In genomic region chr7:55021053-55021452, GRCh38 we compare ENCODE assay signal across 11 cellular contexts. TPM values are rescaled to one million over a fixed set of nuclear protein-coding genes. Genes with fewer than 3 reads are reported as not detected.
DNase-seq lines count a peak whose midpoint lies in the region; ATAC-seq and TF ChIP-seq lines count a peak whose summit lies in the region.
"Had no signal": no experiment of that assay in that cellular context is flagged by ENCODE, and none has a peak within 500 bp of the region (broad histone marks: within the 10 kb centered on the region; RNA-seq: fewer than 3 reads in every experiment).

No MANE protein-coding gene starts in this region.

- H3K36me3 ChIP-seq in ACC112 (ENCODE audit: insufficient read depth, low read length) (peaks cover 3% of the 10 kb centered on the region; the same call in 1 of the 2 replicates), esophagus squamous epithelium (no peaks in the 10 kb centered on the region), trophoblast cell (ENCODE audit: control insufficient read depth in 1 of 2, insufficient read depth in 2 of 2, low read length in 2 of 2) (peaks cover 0 to 4% of the 10 kb centered on the region in 2 experiments)

- no peaks in the 10 kb centered on the region for H3K4me1 Mint-ChIP-seq in activated CD8-positive, alpha-beta memory T cell treated with anti-CD3 and anti-CD28 coated beads, Interleukin-2, amount 10 ng/mL, durations not matched to agents 7 days and 5 days
- H3K4me1 Mint-ChIP-seq: activated CD4-positive, alpha-beta T cell treated with anti-CD3 and anti-CD28 coated beads, Interleukin-2, amount 10 ng/mL, durations not matched to agents 7 days and 5 days; activated naive CD4-positive, alpha-beta T cell treated with anti-CD3 and anti-CD28 coated beads, Interleukin-2, amount 10 ng/mL, durations not matched to agents 7 days and 5 days had no signal

- no peaks in the 10 kb centered on the region for H3K36me3 Mint-ChIP-seq in activated CD8-positive, alpha-beta memory T cell treated with anti-CD3 and anti-CD28 coated beads, Interleukin-2, amount 10 ng/mL, durations not matched to agents 7 days and 5 days
- H3K36me3 Mint-ChIP-seq: activated naive CD4-positive, alpha-beta T cell treated with anti-CD3 and anti-CD28 coated beads, Interleukin-2, amount 10 ng/mL, durations not matched to agents 7 days and 5 days had no signal

- H3K27me3 ChIP-seq in ACC112 (ENCODE audit: insufficient read depth, low read length) (no peaks in the 10 kb centered on the region), esophagus squamous epithelium (peaks cover 0 to 28% (median 0%) of the 10 kb centered on the region in 4 donors), trophoblast cell (ENCODE audit: insufficient read depth, low read length) (no peaks in the 10 kb centered on the region)

- no peak overlapping the region for H4K8ac ChIP-seq in trophoblast cell (ENCODE audit: low read depth, low read length)

- no peak overlapping the region for H2BK12ac ChIP-seq in trophoblast cell (ENCODE audit: low read length)

- peaks cover 52% of the 10 kb centered on the region for H3K27me3 Mint-ChIP-seq in activated CD8-positive, alpha-beta memory T cell treated with anti-CD3 and anti-CD28 coated beads, Interleukin-2, amount 10 ng/mL, durations not matched to agents 7 days and 5 days

- no peak overlapping the region for H3K14ac ChIP-seq in trophoblast cell (ENCODE audit: low read length)

- peaks cover 77% of the 10 kb centered on the region for H3K79me2 ChIP-seq in ACC112 (ENCODE audit: control insufficient read depth, insufficient read depth, low read length, unreplicated experiment)
- peaks cover 8% of the 10 kb centered on the region for H3K79me2 ChIP-seq in trophoblast cell (ENCODE audit: control insufficient read depth, insufficient read depth, low read length, poor library complexity)

- H2BK5ac ChIP-seq in trophoblast cell (ENCODE audit: low read depth, low read length, poor library complexity): no peak overlapping the region

- H3K4me2 ChIP-seq in trophoblast cell (ENCODE audit: low read length): peak overlapping the region; percentile 23

- ATAC-seq in activated CD8-positive, alpha-beta memory T cell treated with anti-CD3 and anti-CD28 coated beads, Interleukin-2, amount 10 ng/mL, durations not matched to agents 7 days and 5 days: no peak

- no peak overlapping the region for H2BK120ac ChIP-seq in trophoblast cell (ENCODE audit: insufficient read depth, low read length, poor library complexity)

- whole genome bisulfite sequencing in esophagus squamous epithelium, 2 donors: 24 to 49% methylated on average over 9 of the region's 9 CpGs
- WGBS in trophoblast cell (ENCODE audit: extremely low coverage, insufficient coverage, insufficient read length): no CpG with 5 or more reads among the region's 9 CpGs

- H3K4me1 ChIP-seq in ACC112 (ENCODE audit: control insufficient read depth, insufficient read depth, low read length, unreplicated experiment): peaks cover 53% of the 10 kb centered on the region
- H3K4me1 ChIP-seq in esophagus squamous epithelium: peaks cover 10 to 74% (median 39%) of the 10 kb centered on the region in 3 donors
- peaks cover 11 to 13% of the 10 kb centered on the region in 2 experiments for H3K4me1 ChIP-seq in trophoblast cell (ENCODE audit: control insufficient read depth in 1 of 2, insufficient read depth in 2 of 2, low read length in 2 of 2)

- H2AK5ac ChIP-seq in trophoblast cell (ENCODE audit: low read length): no peak overlapping the region

- H3K4me3 ChIP-seq in ACC112 (ENCODE audit: low read depth, low read length) (peak overlapping the region; percentile 86), esophagus squamous epithelium (peak overlapping the region; percentile 79 to 93 (median 88)), trophoblast cell (ENCODE audit: low read depth, low read length) (no peak overlapping the region)

- TF ChIP-seq POLR2A in esophagus squamous epithelium (IDR thresholded peaks at IDR 0.05): no peak

- H3K9me3 ChIP-seq in esophagus squamous epithelium: no peaks in the 10 kb centered on the region
- H3K9me3 ChIP-seq in trophoblast cell (ENCODE audit: insufficient read depth, low read depth, low read length): peaks cover 2% of the 10 kb centered on the region

- H3K4ac ChIP-seq in trophoblast cell (ENCODE audit: low read depth, low read length): no peak overlapping the region

- H2AFZ ChIP-seq in ACC112 (ENCODE audit: low read length, unreplicated experiment) (no peak overlapping the region), trophoblast cell (ENCODE audit: insufficient read depth, low read length, poor library complexity) (no peak overlapping the region)

- POLR2A ChIA-PET in RWPE1 (lab: Yijun Ruan, JAX; ENCODE audit: low non-redundant PET): interaction anchor here (0.7 to 0.9 kb wide), 2 partner anchors 60 to 240 kb away, joined by 3 to 4 read pairs; no protein-coding TSS in a partner anchor

- no peak overlapping the region for H4K12ac ChIP-seq in trophoblast cell (ENCODE audit: low read depth, low read length)

- no peak for TF ChIP-seq CTCF in RWPE1 (conservative IDR thresholded peaks at IDR 0.05; ENCODE audit: low read depth)
- TF ChIP-seq CTCF in esophagus squamous epithelium (IDR thresholded peaks at IDR 0.05): no peak

- H4K91ac ChIP-seq in trophoblast cell (ENCODE audit: low read depth, low read length): no peak overlapping the region

- H3K27ac Mint-ChIP-seq in activated CD8-positive, alpha-beta memory T cell treated with anti-CD3 and anti-CD28 coated beads, Interleukin-2, amount 10 ng/mL, durations not matched to agents 7 days and 5 days: no peak overlapping the region
- H3K27ac Mint-ChIP-seq: activated CD4-positive, alpha-beta T cell treated with anti-CD3 and anti-CD28 coated beads, Interleukin-2, amount 10 ng/mL, durations not matched to agents 7 days and 5 days; activated naive CD4-positive, alpha-beta T cell treated with anti-CD3 and anti-CD28 coated beads, Interleukin-2, amount 10 ng/mL, durations not matched to agents 7 days and 5 days had no signal

- no peak overlapping the region for H3K23ac ChIP-seq in trophoblast cell (ENCODE audit: low read length)

- H3K4me3 Mint-ChIP-seq in activated CD8-positive, alpha-beta memory T cell treated with anti-CD3 and anti-CD28 coated beads, Interleukin-2, amount 10 ng/mL, durations not matched to agents 7 days and 5 days: no peak overlapping the region
- H3K4me3 Mint-ChIP-seq: activated CD4-positive, alpha-beta T cell treated with anti-CD3 and anti-CD28 coated beads, Interleukin-2, amount 10 ng/mL, durations not matched to agents 7 days and 5 days; activated naive CD4-positive, alpha-beta T cell treated with anti-CD3 and anti-CD28 coated beads, Interleukin-2, amount 10 ng/mL, durations not matched to agents 7 days and 5 days had no signal

- H3K18ac ChIP-seq in trophoblast cell (ENCODE audit: low read length): no peak overlapping the region

- peaks cover 14% of the 10 kb centered on the region for H3K79me1 ChIP-seq in trophoblast cell (ENCODE audit: low read length)

- H3K27ac ChIP-seq in ACC112 (ENCODE audit: low read depth, low read length) (peak overlapping the region; percentile 76), RWPE1 (peak overlapping the region; percentile 99), esophagus squamous epithelium (peak overlapping the region; percentile 94 to 100 (median 98)), trophoblast cell (ENCODE audit: low read depth, low read length) (no peak overlapping the region)

- CTCF ChIA-PET in RWPE1 (lab: Yijun Ruan, JAX): interaction anchor here (0.6 to 3.0 kb wide), 3 partner anchors 149 to 235 kb away, joined by 4 to 12 read pairs (median 4); no protein-coding TSS in a partner anchor
- CTCF ChIA-PET in activated CD8-positive, alpha-beta memory T cell treated with anti-CD3 and anti-CD28 coated beads, Interleukin-2, amount 10 ng/mL, durations not matched to agents 7 days and 5 days (lab: Charles Lee): no interaction called here

- DNase-seq in RWPE1 (ENCODE audit: low spot score): peak; percentile 39
- no peak for DNase-seq in esophagus squamous epithelium (lab: John Stamatoyannopoulos, UW)
- peak in 1 of 2 donors; percentile 49 for DNase-seq in trophoblast cell
- no peak for DNase-seq in stimulated activated naive CD4-positive, alpha-beta T cell (lab: John Stamatoyannopoulos, UW)
- no peak for DNase-seq in NCI-H1417 (lab: John Stamatoyannopoulos, UW)
- DNase-seq in activated CD8-positive, alpha-beta memory T cell treated with anti-CD3 and anti-CD28 coated beads, Interleukin-2, amount 10 ng/mL, durations not matched to agents 7 days and 5 days: no peak
- DNase-seq in HuH-7 (ENCODE audit: low spot score): no peak
- DNase-seq: activated CD4-positive, alpha-beta T cell treated with anti-CD3 and anti-CD28 coated beads, Interleukin-2, amount 10 ng/mL, durations not matched to agents 7 days and 5 days; activated naive CD4-positive, alpha-beta T cell treated with anti-CD3 and anti-CD28 coated beads, Interleukin-2, amount 10 ng/mL, durations not matched to agents 7 days and 5 days; NCI-H510A had no signal

- no peaks in the 10 kb centered on the region for H3K9me3 Mint-ChIP-seq in activated CD8-positive, alpha-beta memory T cell treated with anti-CD3 and anti-CD28 coated beads, Interleukin-2, amount 10 ng/mL, durations not matched to agents 7 days and 5 days (ENCODE audit: low read depth)
- H3K9me3 Mint-ChIP-seq: activated CD4-positive, alpha-beta T cell treated with anti-CD3 and anti-CD28 coated beads, Interleukin-2, amount 10 ng/mL, durations not matched to agents 7 days and 5 days; activated naive CD4-positive, alpha-beta T cell treated with anti-CD3 and anti-CD28 coated beads, Interleukin-2, amount 10 ng/mL, durations not matched to agents 7 days and 5 days had no signal

- H3K9ac ChIP-seq in trophoblast cell (ENCODE audit: low read length): no peak overlapping the region

- intact Hi-C loops in esophagus squamous epithelium (cut with DNase I): no loop called here

RNA-seq across cellular contexts. Expression of gene EGFR, which starts 2.2 kb away (rescaled TPM):
- 100 to 1,000 TPM in 1 of 4 donors, 10 to 100 TPM in 3; 66.1 to 108 (median 72.3) TPM for total RNA-seq in esophagus squamous epithelium
- 29.0 and 30.5 TPM in 2 replicates for polyA plus RNA-seq in trophoblast cell (2013)
- not detected for total RNA-seq in activated CD8-positive, alpha-beta memory T cell treated with anti-CD3 and anti-CD28 coated beads, Interleukin-2, amount 10 ng/mL, durations not matched to agents 7 days and 5 days
- total RNA-seq: activated CD4-positive, alpha-beta T cell treated with anti-CD3 and anti-CD28 coated beads, Interleukin-2, amount 10 ng/mL, durations not matched to agents 7 days and 5 days had no signal

Comparison
In these comparisons a context has a peak if more than half of its experiments do, and no peak if none do; other contexts are left out.
1. RNA of gene EGFR, which starts 2.2 kb away (total RNA-seq): 66.1 to 108 TPM in esophagus squamous epithelium; not detected in activated CD8-positive, alpha-beta memory T cell treated with anti-CD3 and anti-CD28 coated beads, Interleukin-2, amount 10 ng/mL, durations not matched to agents 7 days and 5 days; every median in the first group is over 10 times any median in the second.